In the genomic region with DNA sequence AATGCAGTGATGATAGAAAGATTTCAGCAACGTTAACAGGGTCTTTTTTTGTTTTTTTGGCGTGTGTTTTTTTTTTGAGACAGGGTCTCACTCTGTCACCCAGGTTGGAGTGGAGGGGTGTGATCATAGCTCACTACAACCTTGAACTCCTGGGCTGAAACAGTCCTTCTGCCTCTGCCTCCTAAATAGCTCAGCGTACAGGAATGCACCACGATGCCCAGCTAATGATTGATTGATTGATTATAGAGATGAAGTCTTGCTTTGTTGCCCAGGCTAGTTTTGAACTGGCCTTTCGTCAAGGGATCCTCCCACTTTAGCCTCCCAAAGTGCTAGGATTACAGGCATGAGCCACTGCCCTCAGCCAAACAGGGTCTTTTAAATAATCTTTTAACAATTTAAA, we compare ENCODE assay signal across 25 cellular contexts. TPM values are rescaled to one million over a fixed set of nuclear protein-coding genes. Genes with fewer than 3 reads are reported as not detected.
"Had no signal": no experiment of that assay in that cellular context is flagged by ENCODE, and none has a peak within 500 bp of the region (broad histone marks: within the 10 kb centered on the region; RNA-seq: fewer than 3 reads in every experiment).

No MANE protein-coding gene starts in this region.

- H3K4me2 ChIP-seq: hepatocyte had no signal

- H2AFZ ChIP-seq: hepatocyte had no signal

- H3K27ac Mint-ChIP-seq: dendritic cell treated with granulocyte-macrophage colony-stimulating factor and Interleukin-4, amounts not matched to agents 40 ng/mL and 50 ng/mL, for 4 days had no signal

- H3K27me3 ChIP-seq: hepatocyte, ovary, stomach, transverse colon had no signal

- DNase-seq: foreskin melanocyte; head of caudate nucleus; left colon; left ventricle myocardium superior; mesenchymal stem cell; midbrain; naive B cell; nucleus accumbens; ovary; right cardiac atrium; small intestine; stimulated activated CD4-positive, alpha-beta T cell treated with anti-CD3 and anti-CD28 coated beads, Interleukin-12 subunit alpha, Interleukin-12 subunit beta, amount 100 ng/mL, for 4 hours; stimulated activated naive CD4-positive, alpha-beta T cell; stomach; substantia nigra; transverse colon had no signal

- H3K4me3 ChIP-seq: hepatocyte, lung, ovary, stomach, thoracic aorta, transverse colon had no signal

- H3K9me3 ChIP-seq: ovary, stomach, thoracic aorta, transverse colon had no signal

- H3K36me3 ChIP-seq: ovary, thoracic aorta, transverse colon had no signal

- H3K9me3 Mint-ChIP-seq: dendritic cell treated with granulocyte-macrophage colony-stimulating factor and Interleukin-4, amounts not matched to agents 40 ng/mL and 50 ng/mL, for 4 days; naive B cell had no signal

- ATAC-seq: left colon, left ventricle myocardium superior, right cardiac atrium had no signal

- H3K4me3 Mint-ChIP-seq: dendritic cell treated with granulocyte-macrophage colony-stimulating factor and Interleukin-4, amounts not matched to agents 40 ng/mL and 50 ng/mL, for 4 days; naive B cell had no signal

- H3K27me3 Mint-ChIP-seq: dendritic cell treated with granulocyte-macrophage colony-stimulating factor and Interleukin-4, amounts not matched to agents 40 ng/mL and 50 ng/mL, for 4 days; naive B cell had no signal

- H3K27ac ChIP-seq: hepatocyte, ovary, thoracic aorta, transverse colon had no signal

- H3K36me3 Mint-ChIP-seq: naive B cell had no signal

RNA-seq across cellular contexts. Expression of a gene that starts 7.5 kb away (rescaled TPM):
- total RNA-seq: endothelial cell of umbilical vein, hepatocyte, left colon, left ventricle myocardium superior, ovary, posterior vena cava, right cardiac atrium, stomach, thoracic aorta, transverse colon, urinary bladder had no signal
- polyA plus RNA-seq: endothelial cell of umbilical vein, esophagus, hepatocyte, neural cell, ovary, right cardiac atrium, stomach, urinary bladder had no signal
